Comparison of ENCODE assay signal across 1 cellular context in genomic region chr13:27621366-27622101, GRCh38.
TF ChIP-seq lines count a peak whose summit lies in the region.

A gene with protein sequence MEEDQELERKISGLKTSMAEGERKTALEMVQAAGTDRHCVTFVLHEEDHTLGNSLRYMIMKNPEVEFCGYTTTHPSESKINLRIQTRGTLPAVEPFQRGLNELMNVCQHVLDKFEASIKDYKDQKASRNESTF (plus strand): TSS chr13:27621892. CDS start chr13:27621984, 92 bp downstream.

TF ChIP-seq in GM23338, 12 proteins besides CTCF, POLR2A, EP300 and RAD21 (continued from another document):
- TF ChIP-seq, protein P1, sequence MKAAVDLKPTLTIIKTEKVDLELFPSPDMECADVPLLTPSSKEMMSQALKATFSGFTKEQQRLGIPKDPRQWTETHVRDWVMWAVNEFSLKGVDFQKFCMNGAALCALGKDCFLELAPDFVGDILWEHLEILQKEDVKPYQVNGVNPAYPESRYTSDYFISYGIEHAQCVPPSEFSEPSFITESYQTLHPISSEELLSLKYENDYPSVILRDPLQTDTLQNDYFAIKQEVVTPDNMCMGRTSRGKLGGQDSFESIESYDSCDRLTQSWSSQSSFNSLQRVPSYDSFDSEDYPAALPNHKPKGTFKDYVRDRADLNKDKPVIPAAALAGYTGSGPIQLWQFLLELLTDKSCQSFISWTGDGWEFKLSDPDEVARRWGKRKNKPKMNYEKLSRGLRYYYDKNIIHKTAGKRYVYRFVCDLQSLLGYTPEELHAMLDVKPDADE (IDR thresholded peaks at IDR 0.05) = peak; percentile 58
- TF ChIP-seq ZNF114 (CRISPR knock-in tag; IDR thresholded peaks at IDR 0.05) (no peak), EZH2phosphoT487 (IDR thresholded peaks at IDR 0.05; ENCODE audit: unreplicated experiment) (no peak), ZNF331 (CRISPR knock-in tag; IDR thresholded peaks at IDR 0.05; ENCODE audit: low read depth) (no peak)
